Comparison of ENCODE assay signal across 8 cellular contexts in the genomic region with DNA sequence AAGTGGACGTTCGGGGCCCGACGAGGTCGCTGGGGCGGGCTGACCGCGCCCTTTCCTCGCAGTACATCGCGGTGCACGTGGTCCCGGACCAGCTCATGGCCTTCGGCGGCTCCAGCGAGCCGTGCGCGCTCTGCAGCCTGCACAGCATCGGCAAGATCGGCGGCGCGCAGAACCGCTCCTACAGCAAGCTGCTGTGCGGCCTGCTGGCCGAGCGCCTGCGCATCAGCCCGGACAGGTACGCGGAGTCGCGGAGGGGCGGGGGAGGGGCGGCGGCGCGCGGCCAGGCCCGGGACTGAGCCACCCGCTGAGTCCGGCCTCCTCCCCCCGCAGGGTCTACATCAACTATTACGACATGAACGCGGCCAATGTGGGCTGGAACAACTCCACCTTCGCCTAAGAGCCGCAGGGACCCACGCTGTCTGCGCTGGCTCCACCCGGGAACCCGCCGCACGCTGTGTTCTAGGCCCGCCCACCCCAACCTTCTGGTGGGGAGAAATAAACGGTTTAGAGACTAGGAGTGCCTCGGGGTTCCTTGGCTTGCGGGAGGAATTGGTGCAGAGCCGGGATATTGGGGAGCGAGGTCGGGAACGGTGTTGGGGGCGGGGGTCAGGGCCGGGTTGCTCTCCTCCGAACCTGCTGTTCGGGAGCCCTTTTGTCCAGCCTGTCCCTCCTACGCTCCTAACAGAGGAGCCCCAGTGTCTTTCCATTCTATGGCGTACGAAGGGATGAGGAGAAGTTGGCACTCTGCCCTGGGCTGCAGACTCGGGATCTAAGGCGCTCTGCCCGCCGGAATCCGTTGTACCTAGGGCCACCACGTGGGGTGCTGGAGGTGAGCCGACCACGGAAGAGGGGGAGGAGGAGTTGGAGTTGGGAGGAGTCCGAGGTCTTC. TPM values are rescaled to one million over a fixed set of nuclear protein-coding genes. Genes with fewer than 3 reads are reported as not detected.
DNase-seq lines count a peak whose midpoint lies in the region; ATAC-seq and TF ChIP-seq lines count a peak whose summit lies in the region.

No MANE protein-coding gene starts in this region.

- H3K4me3 ChIP-seq in ectodermal cell (ENCODE audit: insufficient read depth, low read depth, low read length) (peak overlapping the region; percentile 89), lung (peak overlapping the region; percentile 78)

- H3K27ac ChIP-seq in ectodermal cell (ENCODE audit: insufficient read depth, low read depth, low read length, poor library complexity, severe bottlenecking) (peak overlapping the region; percentile 96), lung (ENCODE audit: low read depth in 1 of 2, low read length in 1 of 2) (peak overlapping the region; percentile 95 to 98)

- POLR2A ChIA-PET in activated CD4-positive, alpha-beta memory T cell treated with anti-CD3 and anti-CD28 coated beads for 36 hours (lab: Charles Lee): interaction anchor here (0.9 to 2.3 kb wide), 15 partner anchors 8 to 679 kb away, joined by 3 to 56 read pairs (median 5); a partner anchor contains a TSS

- peaks cover 23% of the 10 kb centered on the region for H3K4me1 Mint-ChIP-seq in activated CD4-positive, alpha-beta memory T cell treated with anti-CD3 and anti-CD28 coated beads for 36 hours (ENCODE audit: low read depth)

- peak overlapping the region; percentile 97 for H3K4me3 Mint-ChIP-seq in activated CD4-positive, alpha-beta memory T cell treated with anti-CD3 and anti-CD28 coated beads for 36 hours

- ATAC-seq in HG03196 (IDR thresholded peaks at IDR 0.05; ENCODE audit: unreplicated experiment): peak; percentile 9
- ATAC-seq in lung (ENCODE audit: insufficient read depth, low FRiP score): peak; percentile 46

- H3K27me3 Mint-ChIP-seq in activated CD4-positive, alpha-beta memory T cell treated with anti-CD3 and anti-CD28 coated beads for 36 hours: no peaks in the 10 kb centered on the region

- CTCF ChIA-PET in activated CD4-positive, alpha-beta memory T cell treated with anti-CD3 and anti-CD28 coated beads for 36 hours (lab: Charles Lee): interaction anchor here (0.5 to 2.5 kb wide), 30 partner anchors 8 to 751 kb away, joined by 3 to 45 read pairs (median 4); a partner anchor contains a TSS

- no peaks in the 10 kb centered on the region for H3K9me3 Mint-ChIP-seq in activated CD4-positive, alpha-beta memory T cell treated with anti-CD3 and anti-CD28 coated beads for 36 hours

- peaks cover 34% of the 10 kb centered on the region for H3K36me3 Mint-ChIP-seq in activated CD4-positive, alpha-beta memory T cell treated with anti-CD3 and anti-CD28 coated beads for 36 hours

- H3K9me3 ChIP-seq in ectodermal cell (ENCODE audit: control insufficient read depth, low read length) (no peaks in the 10 kb centered on the region), lung (ENCODE audit: control insufficient read depth in 2 of 2, insufficient read depth in 1 of 2, low read length in 1 of 2) (no peaks in the 10 kb centered on the region)

- H3K36me3 ChIP-seq in ectodermal cell (ENCODE audit: control insufficient read depth, insufficient read depth, low read length) (peaks cover 17% of the 10 kb centered on the region), lung (ENCODE audit: control insufficient read depth in 2 of 2, insufficient read depth in 2 of 2, low read length in 2 of 2) (peaks cover 3 to 15% of the 10 kb centered on the region in 2 donors)

- TF ChIP-seq CTCF in lung (IDR thresholded peaks at IDR 0.05; ENCODE audit: control extremely low read depth, extremely low read depth): no peak

- H3K4me1 ChIP-seq in ectodermal cell (ENCODE audit: control insufficient read depth, insufficient read depth, low read length) (peaks cover 7% of the 10 kb centered on the region), lung (ENCODE audit: control insufficient read depth in 2 of 2, insufficient read depth in 2 of 2, low read length in 2 of 2) (peaks cover 4 to 9% of the 10 kb centered on the region in 2 donors)

- WGBS in ectodermal cell, 2 experiments: 1% methylated on average over 79 of the region's 79 CpGs
- WGBS in lung, 2 donors: 1 to 2% methylated on average over 74 to 79 of the region's 79 CpGs

- DNase-seq in SIG-M5 treated with dmso at 0.1 percent for 504 hours (lab: John Stamatoyannopoulos, UW; ENCODE audit: unreplicated experiment) (peak; percentile 68), SIG-M5 (lab: John Stamatoyannopoulos, UW) (no peak), NCI-H69 (lab: John Stamatoyannopoulos, UW) (peak; percentile 93), lung (ENCODE audit: low spot score) (peak; percentile 84)
- DNase-seq in activated CD4-positive, alpha-beta memory T cell treated with anti-CD3 and anti-CD28 coated beads for 36 hours: peak; percentile 85
- DNase-seq in stimulated activated CD4-positive, alpha-beta T cell treated with anti-CD3 and anti-CD28 coated beads, TNF-alpha, amount 100 ng/mL, for 48 hours (ENCODE audit: low read depth in 3 of 3): peak; percentile 54 to 78 (median 60)

- peak overlapping the region; percentile 98 for H3K27ac Mint-ChIP-seq in activated CD4-positive, alpha-beta memory T cell treated with anti-CD3 and anti-CD28 coated beads for 36 hours

- H3K27me3 ChIP-seq in ectodermal cell (ENCODE audit: control insufficient read depth, insufficient read depth, low read length, poor library complexity, severe bottlenecking): no peaks in the 10 kb centered on the region
- no peaks in the 10 kb centered on the region for H3K27me3 ChIP-seq in lung (ENCODE audit: control insufficient read depth, insufficient read depth)

- intact Hi-C loops in activated CD4-positive, alpha-beta memory T cell treated with anti-CD3 and anti-CD28 coated beads for 36 hours (cut with micrococcal nuclease): loop anchor here (1.0 to 10.0 kb wide), 5 partner anchors 19 to 260 kb away; a partner anchor contains a TSS

RNA-seq across cellular contexts. Expression of a gene that starts 0.8 kb away (rescaled TPM):
- total RNA-seq in activated CD4-positive, alpha-beta memory T cell treated with anti-CD3 and anti-CD28 coated beads for 36 hours: 1,000 to 10,000 TPM; 1,215 to 1,240 TPM
- polyA plus RNA-seq in ectodermal cell (2013, experiment 1 of 4): 704 TPM
- 622 TPM for polyA plus RNA-seq in ectodermal cell (2013, experiment 2 of 4)
- 769 TPM for polyA plus RNA-seq in ectodermal cell (2013, experiment 3 of 4)
- polyA plus RNA-seq in ectodermal cell (2013, experiment 4 of 4): 761 TPM
- 100 to 1,000 TPM in 1 of 2 donors, 10 to 100 TPM in 1; 71.8 to 751 TPM for total RNA-seq in lung
- polyA plus RNA-seq in lung: 100 to 1,000 TPM; 850 to 887 TPM

RNA-seq across cellular contexts. Expression of a gene that starts 37.3 kb away (rescaled TPM):
- 1 to 10 TPM; 6.8 to 8.9 TPM for total RNA-seq in activated CD4-positive, alpha-beta memory T cell treated with anti-CD3 and anti-CD28 coated beads for 36 hours
- 22.2 TPM for polyA plus RNA-seq in ectodermal cell (2013, experiment 1 of 4)
- polyA plus RNA-seq in ectodermal cell (2013, experiment 2 of 4): 22.9 TPM
- 10.7 TPM for polyA plus RNA-seq in ectodermal cell (2013, experiment 3 of 4)
- 15.8 TPM for polyA plus RNA-seq in ectodermal cell (2013, experiment 4 of 4)
- 10 to 100 TPM; 11.1 to 14.1 TPM for total RNA-seq in lung
- 1 to 10 TPM; 3.9 to 9.6 TPM for polyA plus RNA-seq in lung

RNA-seq across cellular contexts. Expression of a gene that starts 56.1 kb away (rescaled TPM):
- 1 to 10 TPM; 8.1 to 9.7 TPM for total RNA-seq in activated CD4-positive, alpha-beta memory T cell treated with anti-CD3 and anti-CD28 coated beads for 36 hours
- 9.1 TPM for polyA plus RNA-seq in ectodermal cell (2013, experiment 1 of 4)
- polyA plus RNA-seq in ectodermal cell (2013, experiment 2 of 4): 7.7 TPM
- 6.6 TPM for polyA plus RNA-seq in ectodermal cell (2013, experiment 3 of 4)
- polyA plus RNA-seq in ectodermal cell (2013, experiment 4 of 4): 6.2 TPM
- total RNA-seq in lung: 10 to 100 TPM in 1 of 2 donors, 1 to 10 TPM in 1; 6.1 to 15.1 TPM
- polyA plus RNA-seq in lung: 1 to 10 TPM; 6.7 to 8.4 TPM
